21 cellular contexts compared by ENCODE assay signal in genomic region chr12:132951649-132952048, GRCh38.
"Had no signal": no experiment of that assay in that cellular context is flagged by ENCODE, and none has a peak within 500 bp of the region (broad histone marks: within the 10 kb centered on the region; RNA-seq: fewer than 3 reads in every experiment).

No MANE protein-coding gene starts in this region.

- H3K27ac Mint-ChIP-seq: activated naive CD4-positive, alpha-beta T cell treated with anti-CD3 and anti-CD28 coated beads, Interleukin-2, amount 50 U/mL, for 24 hours; memory B cell; neural progenitor cell; stimulated activated effector memory CD8-positive, alpha-beta T cell treated with anti-CD3 and anti-CD28 coated beads, Interleukin-12 subunit alpha, Interleukin-12 subunit beta, amount 100 ng/mL, for 72 hours had no signal

- H3K4me2 ChIP-seq: neural progenitor cell, smooth muscle cell had no signal

- H3K9ac ChIP-seq: neural progenitor cell had no signal

- DNase-seq: activated CD4-positive, alpha-beta T cell treated with anti-CD3 and anti-CD28 coated beads, Interleukin-2, amount 50 U/mL, for 4 hours; activated gamma-delta T cell; cerebellar nuclear complex; effector memory CD4-positive, alpha-beta T cell; foreskin keratinocyte; hippocampal formation; left lung; mucosa of descending colon; naive B cell; psoas muscle; right cardiac atrium; stimulated activated CD4-positive, alpha-beta T cell treated with anti-CD3 and anti-CD28 coated beads, Interleukin-4, amount 100 ng/mL, for 1 hour; stomach; upper lobe of right lung had no signal

- H3K4me3 Mint-ChIP-seq: activated naive CD4-positive, alpha-beta T cell treated with anti-CD3 and anti-CD28 coated beads, Interleukin-2, amount 50 U/mL, for 24 hours; memory B cell; naive B cell; neural progenitor cell; stimulated activated effector memory CD8-positive, alpha-beta T cell treated with anti-CD3 and anti-CD28 coated beads, Interleukin-12 subunit alpha, Interleukin-12 subunit beta, amount 100 ng/mL, for 72 hours had no signal

- H3K4me3 ChIP-seq: adrenal gland, left lung, mucosa of descending colon, neural progenitor cell, psoas muscle, smooth muscle cell, stomach, thoracic aorta, upper lobe of right lung had no signal

- H3K9me3 Mint-ChIP-seq: activated naive CD4-positive, alpha-beta T cell treated with anti-CD3 and anti-CD28 coated beads, Interleukin-2, amount 50 U/mL, for 24 hours had no signal

- H3K27me3 Mint-ChIP-seq: activated naive CD4-positive, alpha-beta T cell treated with anti-CD3 and anti-CD28 coated beads, Interleukin-2, amount 50 U/mL, for 24 hours; memory B cell; naive B cell had no signal

- H3K36me3 ChIP-seq: adrenal gland, neural progenitor cell, upper lobe of right lung had no signal

- H3K27ac ChIP-seq: adrenal gland, foreskin keratinocyte, left lung, neural progenitor cell, psoas muscle, stomach, thoracic aorta, upper lobe of right lung had no signal

- ATAC-seq: foreskin keratinocyte; left lung; mucosa of descending colon; psoas muscle; right cardiac atrium; stimulated activated effector memory CD8-positive, alpha-beta T cell treated with anti-CD3 and anti-CD28 coated beads, Interleukin-12 subunit alpha, Interleukin-12 subunit beta, amount 100 ng/mL, for 72 hours; upper lobe of right lung had no signal

- H2AFZ ChIP-seq: neural progenitor cell had no signal

- H3K4me1 ChIP-seq: foreskin keratinocyte, neural progenitor cell had no signal

- H3K27me3 ChIP-seq: adrenal gland, foreskin keratinocyte, left lung, neural progenitor cell, stomach, upper lobe of right lung had no signal
